ENCODE assay signal across 8 cellular contexts in the genomic region with DNA sequence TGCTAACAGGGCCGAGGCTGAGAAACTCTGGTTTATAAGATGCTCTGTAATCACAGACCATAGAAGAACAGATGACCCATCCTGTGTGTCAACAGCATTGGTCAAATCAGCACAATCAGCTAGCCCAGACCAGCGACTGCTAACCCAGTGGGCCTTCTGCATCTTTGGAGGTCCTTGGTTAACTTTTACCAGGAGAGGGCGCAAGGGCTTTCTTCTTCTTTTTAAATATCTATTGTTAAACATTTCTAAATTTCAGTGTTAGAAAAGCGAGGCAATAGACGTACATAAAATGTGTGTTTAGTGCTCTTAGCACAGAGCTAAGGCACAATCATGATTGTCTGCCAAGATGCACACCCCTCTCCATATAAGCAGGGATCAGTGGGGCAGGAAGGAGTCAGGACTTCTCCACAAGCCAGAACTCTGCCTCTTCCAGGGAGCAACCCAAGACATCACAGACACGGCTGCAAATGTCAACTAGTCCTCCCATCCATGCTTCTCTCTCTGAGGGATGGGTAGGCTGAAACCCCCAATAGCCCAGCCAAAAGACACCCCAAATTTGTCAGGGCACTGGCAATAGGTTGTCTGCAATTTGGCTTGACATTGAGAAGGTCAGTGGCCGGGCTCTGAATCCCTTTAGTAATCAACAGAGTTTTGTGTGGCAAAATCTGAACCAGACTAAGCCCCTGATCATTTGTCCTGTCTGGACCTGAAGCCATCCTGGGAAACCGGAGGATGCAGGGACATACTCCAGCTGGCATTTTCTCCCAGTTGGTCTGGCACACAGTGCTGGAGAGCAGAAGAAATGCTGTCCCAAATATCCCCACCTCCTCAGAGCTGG.
A peak's percentile ranks its signal among the peaks of the same experiment; 100 is the strongest.
DNase-seq lines count a peak whose midpoint lies in the region; ATAC-seq and TF ChIP-seq lines count a peak whose summit lies in the region.

No MANE protein-coding gene starts in this region.

- H3K9me3 ChIP-seq in SK-N-SH = no peaks in the 10 kb centered on the region
- no peaks in the 10 kb centered on the region for H3K9me3 ChIP-seq in right cardiac atrium (ENCODE audit: control insufficient read depth, low read length)
- no peaks in the 10 kb centered on the region for H3K9me3 ChIP-seq in skeletal muscle tissue (ENCODE audit: control insufficient read depth in 3 of 3, low read length in 3 of 3)

- TF ChIP-seq RAD21 in SK-N-SH (IDR thresholded peaks at IDR 0.05; ENCODE audit: low read length) = peak; percentile 74

- TF ChIP-seq EP300 in SK-N-SH (IDR thresholded peaks at IDR 0.05; ENCODE audit: borderline replicate concordance in 1 of 2, low read depth in 1 of 2, low read length in 1 of 2) = no peak

- TF ChIP-seq CTCF in SK-N-SH (IDR thresholded peaks at IDR 0.05) = peak; percentile 79

- 56% methylated on average over 6 of the region's 8 CpGs for WGBS in SK-N-SH (ENCODE audit: low lambda C conversion rate)
- 34% methylated on average over 8 of the region's 8 CpGs for WGBS in right cardiac atrium

- intact Hi-C loops in right cardiac atrium (cut with DNase I) = loop anchor here (5.0 to 10.0 kb wide), 3 partner anchors 191 to 306 kb away; no protein-coding TSS in a partner anchor

- CTCF ChIA-PET in SK-N-SH (lab: Yijun Ruan, JAX) = interaction anchor here (0.6 to 5.2 kb wide), 21 partner anchors 10 to 210 kb away, joined by 3 to 62 read pairs (median 4); a partner anchor contains a TSS

- no peaks in the 10 kb centered on the region for H3K27me3 ChIP-seq in SK-N-SH (ENCODE audit: insufficient read depth)
- no peaks in the 10 kb centered on the region for H3K27me3 ChIP-seq in right cardiac atrium (ENCODE audit: control insufficient read depth, insufficient read depth)
- H3K27me3 ChIP-seq in skeletal muscle tissue (ENCODE audit: control insufficient read depth in 3 of 3, insufficient read depth in 3 of 3, low read length in 3 of 3) = no peaks in the 10 kb centered on the region

- H3K4me2 ChIP-seq in SK-N-SH = no peak overlapping the region

- ATAC-seq in HG03460 (IDR thresholded peaks at IDR 0.05; ENCODE audit: unreplicated experiment) (peak; percentile 54), right cardiac atrium (peak; percentile 42 to 69), GM18498 (IDR thresholded peaks at IDR 0.05; ENCODE audit: unreplicated experiment) (no peak)

- H3K4me3 ChIP-seq in SK-N-SH (ENCODE audit: low read depth in 2 of 2, low read length in 1 of 2) (no peak overlapping the region; a peak in 1 of 4 replicates), right cardiac atrium (ENCODE audit: low read length) (no peak overlapping the region), skeletal muscle tissue (ENCODE audit: low read length in 3 of 3) (peak overlapping the region in 2 of 3 donors; percentile 7 to 49)

- H3K27ac ChIP-seq in SK-N-SH (ENCODE audit: low read depth in 2 of 2, low read length in 1 of 2) = no peak overlapping the region; a peak in 1 of 4 replicates
- no peak overlapping the region for H3K27ac ChIP-seq in right cardiac atrium (ENCODE audit: low read length)
- H3K27ac ChIP-seq in skeletal muscle tissue (ENCODE audit: low read depth, low read length) = peak overlapping the region; percentile 9

- H3K4me1 ChIP-seq in SK-N-SH (ENCODE audit: control insufficient read depth in 1 of 2, insufficient read depth in 2 of 2, low read depth in 1 of 2, low read length in 1 of 2) = peaks cover 0 to 12% of the 10 kb centered on the region in 2 experiments; a peak in 1 of 4 replicates
- H3K4me1 ChIP-seq in right cardiac atrium (ENCODE audit: control insufficient read depth, insufficient read depth, low read length) = no peaks in the 10 kb centered on the region
- H3K4me1 ChIP-seq in skeletal muscle tissue (ENCODE audit: control insufficient read depth in 3 of 3, insufficient read depth in 3 of 3, low read length in 3 of 3) = peaks cover 22 to 25% (median 23%) of the 10 kb centered on the region in 3 donors

- POLR2A ChIA-PET in SK-N-SH (lab: Yijun Ruan, JAX) = no interaction called here

- no peaks in the 10 kb centered on the region for H3K36me3 ChIP-seq in SK-N-SH (replicated peaks in 1 of 2; ENCODE audit: control insufficient read depth in 1 of 2, insufficient read depth in 2 of 2, low read length in 1 of 2)
- peaks cover 0 to 8% (median 8%) of the 10 kb centered on the region in 3 donors for H3K36me3 ChIP-seq in skeletal muscle tissue (ENCODE audit: control insufficient read depth in 3 of 3, insufficient read depth in 3 of 3, low read length in 3 of 3)

- H3K9ac ChIP-seq in SK-N-SH = no peak overlapping the region
- H3K9ac ChIP-seq in skeletal muscle tissue (ENCODE audit: low read depth in 1 of 3, low read length in 3 of 3) = peak overlapping the region in 1 of 3 donors; percentile 51

- no peaks in the 10 kb centered on the region for H3K9me2 ChIP-seq in SK-N-SH

- H3F3A ChIP-seq in SK-N-SH (replicated peaks; ENCODE audit: insufficient read depth) = no peaks in the 10 kb centered on the region

- DNase-seq in DMS 273 (lab: John Stamatoyannopoulos, UW; ENCODE audit: unreplicated experiment) = peak; percentile 59
- no peak for DNase-seq in DMS 273 treated with DMSO at 0.1 percent for 48 hours (lab: John Stamatoyannopoulos, UW)
- peak; percentile 53 for DNase-seq in SK-N-SH
- peak; percentile 48 for DNase-seq in amniotic epithelial cell (ENCODE audit: low read depth)
- peak in 1 of 3 donors; percentile 38 for DNase-seq in right cardiac atrium

- no peaks in the 10 kb centered on the region for H3K79me2 ChIP-seq in SK-N-SH (ENCODE audit: insufficient read depth)

- H4K20me1 ChIP-seq in SK-N-SH (ENCODE audit: insufficient read depth) = no peaks in the 10 kb centered on the region

- no peak overlapping the region for H2AFZ ChIP-seq in SK-N-SH (ENCODE audit: low read depth)

TF ChIP-seq in SK-N-SH, 30 proteins besides CTCF, POLR2A, EP300 and RAD21:
- TF ChIP-seq GABPA (IDR thresholded peaks at IDR 0.05; ENCODE audit: low read depth) = no peak
- no peak for TF ChIP-seq ELF1 (IDR thresholded peaks at IDR 0.05)
- TF ChIP-seq GATA2 (CRISPR knock-in tag; IDR thresholded peaks at IDR 0.05) = 0 out of 2 replicates have a peak, but pooled peaks have one; percentile 31
- TF ChIP-seq NRF1 (IDR thresholded peaks at IDR 0.05; ENCODE audit: low read depth, low read length) = no peak
- TF ChIP-seq SMC3 (IDR thresholded peaks at IDR 0.05; ENCODE audit: low read depth, low read length) = peak; percentile 74

Comparison
In these comparisons a context has a peak if more than half of its experiments do, and no peak if none do; other contexts are left out.
1. H3K4me3 ChIP-seq: peak in skeletal muscle tissue (2 of 3); none in SK-N-SH (0 of 2) and right cardiac atrium (single experiment).